28 cellular contexts compared by ENCODE assay signal in genomic region chr9:71612889-71613288, GRCh38.
"Had no signal": no experiment of that assay in that cellular context is flagged by ENCODE, and none has a peak within 500 bp of the region (broad histone marks: within the 10 kb centered on the region; RNA-seq: fewer than 3 reads in every experiment).

No MANE protein-coding gene starts in this region.

- FAIRE-seq: colon, endometrium, endothelial cell of umbilical vein, frontal cortex had no signal

- H3K4me1 ChIP-seq: colonic mucosa, esophagus muscularis mucosa, esophagus squamous epithelium, gastrocnemius medialis, heart left ventricle, heart right ventricle had no signal

- H3K36me3 ChIP-seq: colonic mucosa, esophagus muscularis mucosa, esophagus squamous epithelium, gastrocnemius medialis, gastroesophageal sphincter, heart left ventricle, heart right ventricle had no signal

- H3K9me3 ChIP-seq: colonic mucosa, esophagus squamous epithelium had no signal

- H3K27me3 ChIP-seq: colonic mucosa, dorsolateral prefrontal cortex, esophagus muscularis mucosa, esophagus squamous epithelium, foreskin keratinocyte, gastrocnemius medialis, gastroesophageal sphincter, heart left ventricle, heart right ventricle had no signal

- H3K27ac ChIP-seq: colonic mucosa, coronary artery, dorsolateral prefrontal cortex, epithelial cell of prostate, esophagus muscularis mucosa, esophagus squamous epithelium, foreskin keratinocyte, gastrocnemius medialis, gastroesophageal sphincter, heart left ventricle, heart right ventricle had no signal

- ATAC-seq: effector memory CD8-positive, alpha-beta T cell; esophagus mucosa; foreskin keratinocyte; gastrocnemius medialis; gastroesophageal sphincter; heart left ventricle; heart right ventricle had no signal

- DNase-seq: colonic mucosa; cortex of kidney; dermis blood vessel endothelial cell; dorsolateral prefrontal cortex; effector CD4-positive, alpha-beta T cell; effector CD8-positive, alpha-beta T cell; effector memory CD4-positive, alpha-beta T cell; effector memory CD8-positive, alpha-beta T cell; endodermal cell; erythroblast; esophagus squamous epithelium; foreskin fibroblast; foreskin keratinocyte; foreskin melanocyte; gastrocnemius medialis; glutamatergic neuron; head of caudate nucleus; heart left ventricle; heart right ventricle had no signal

- H3K4me3 ChIP-seq: colonic mucosa, coronary artery, dorsolateral prefrontal cortex, esophagus muscularis mucosa, esophagus squamous epithelium, gastrocnemius medialis, gastroesophageal sphincter, heart left ventricle, heart right ventricle had no signal
